ENCODE assay signal across 8 cellular contexts in the genomic region with DNA sequence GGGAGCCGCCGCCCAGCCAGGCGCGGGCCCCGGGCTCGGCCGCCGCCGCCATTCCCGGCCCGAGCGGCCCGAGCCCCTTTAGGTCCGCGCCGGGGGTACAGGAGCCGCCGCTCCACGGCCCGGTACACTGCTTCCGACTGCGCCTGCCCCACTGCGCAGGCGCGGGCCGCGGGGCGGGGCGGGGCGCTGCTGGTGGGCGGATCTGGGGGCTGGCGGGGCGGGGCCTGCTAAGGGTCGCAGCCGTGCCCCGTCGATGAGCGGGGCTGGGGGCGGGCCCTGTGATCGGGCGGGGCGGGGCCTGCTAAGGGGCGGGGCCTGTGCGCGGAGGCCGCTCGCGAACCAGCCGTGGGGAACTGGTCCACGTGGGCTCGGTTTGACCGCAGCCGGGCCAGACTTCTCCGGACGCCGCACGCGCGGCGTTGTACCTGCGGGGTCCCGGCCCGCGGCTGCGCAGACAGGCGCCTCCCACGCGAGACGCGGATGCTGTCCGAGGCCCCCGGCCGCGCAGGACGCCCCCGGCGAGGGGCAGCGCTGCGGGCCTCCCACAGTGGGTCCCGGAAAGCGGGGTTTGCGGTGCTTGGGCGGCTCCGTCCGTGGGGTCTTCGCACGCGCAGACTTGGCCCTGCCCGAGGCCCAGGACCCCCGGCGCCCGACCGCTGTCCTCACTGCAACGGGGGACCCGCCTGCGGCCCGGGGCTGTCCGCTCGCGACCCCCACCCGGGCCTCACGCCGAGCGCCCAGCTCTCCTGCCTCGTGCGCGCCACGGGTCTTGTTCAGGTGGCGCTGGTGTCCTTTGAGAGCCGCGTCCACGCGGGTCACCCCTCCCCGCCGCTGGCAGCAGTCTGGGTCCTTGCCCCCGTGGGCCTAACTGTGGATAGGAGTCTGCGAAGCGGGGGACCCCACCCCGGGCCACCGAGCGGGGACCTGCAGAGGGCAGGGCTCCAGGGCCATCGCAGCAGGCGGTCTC. TPM values are rescaled to one million over a fixed set of nuclear protein-coding genes. Genes with fewer than 3 reads are reported as not detected.
DNase-seq lines count a peak whose midpoint lies in the region; ATAC-seq, FAIRE-seq and TF ChIP-seq lines count a peak whose summit lies in the region.

A gene with protein sequence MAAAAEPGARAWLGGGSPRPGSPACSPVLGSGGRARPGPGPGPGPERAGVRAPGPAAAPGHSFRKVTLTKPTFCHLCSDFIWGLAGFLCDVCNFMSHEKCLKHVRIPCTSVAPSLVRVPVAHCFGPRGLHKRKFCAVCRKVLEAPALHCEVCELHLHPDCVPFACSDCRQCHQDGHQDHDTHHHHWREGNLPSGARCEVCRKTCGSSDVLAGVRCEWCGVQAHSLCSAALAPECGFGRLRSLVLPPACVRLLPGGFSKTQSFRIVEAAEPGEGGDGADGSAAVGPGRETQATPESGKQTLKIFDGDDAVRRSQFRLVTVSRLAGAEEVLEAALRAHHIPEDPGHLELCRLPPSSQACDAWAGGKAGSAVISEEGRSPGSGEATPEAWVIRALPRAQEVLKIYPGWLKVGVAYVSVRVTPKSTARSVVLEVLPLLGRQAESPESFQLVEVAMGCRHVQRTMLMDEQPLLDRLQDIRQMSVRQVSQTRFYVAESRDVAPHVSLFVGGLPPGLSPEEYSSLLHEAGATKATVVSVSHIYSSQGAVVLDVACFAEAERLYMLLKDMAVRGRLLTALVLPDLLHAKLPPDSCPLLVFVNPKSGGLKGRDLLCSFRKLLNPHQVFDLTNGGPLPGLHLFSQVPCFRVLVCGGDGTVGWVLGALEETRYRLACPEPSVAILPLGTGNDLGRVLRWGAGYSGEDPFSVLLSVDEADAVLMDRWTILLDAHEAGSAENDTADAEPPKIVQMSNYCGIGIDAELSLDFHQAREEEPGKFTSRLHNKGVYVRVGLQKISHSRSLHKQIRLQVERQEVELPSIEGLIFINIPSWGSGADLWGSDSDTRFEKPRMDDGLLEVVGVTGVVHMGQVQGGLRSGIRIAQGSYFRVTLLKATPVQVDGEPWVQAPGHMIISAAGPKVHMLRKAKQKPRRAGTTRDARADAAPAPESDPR (minus strand): TSS at position 139 of the 967 bp plus-strand sequence. CDS start 87 bp downstream, at position 52.

- H3K27ac ChIP-seq in HCT116 (ENCODE audit: low read depth, low read length) = peak within 1 kb of the TSS; percentile 58; the same call in 1 of the 2 replicates

- TF ChIP-seq RAD21 in HCT116 (IDR thresholded peaks at IDR 0.05; ENCODE audit: low read depth) = no peak

- RAD21 ChIA-PET in HCT116 (lab: Charles Lee; ENCODE audit: low non-redundant PET in 1 of 2, low total read pairs in 2 of 2, uncharacterized antibody in 2 of 2, unreplicated experiment in 2 of 2) = no interaction called here

- CTCF ChIA-PET in HCT116 (lab: Charles Lee) (no interaction called here), WTC11 (lab: Charles Lee) (interaction anchor here (1.1 to 1.9 kb wide), 3 partner anchors 14 to 47 kb away, joined by 3 to 7 read pairs (median 4); no protein-coding TSS in a partner anchor)

- peaks cover 24% of the 10 kb centered on the region for H3K27me3 Mint-ChIP-seq in WTC11 (ENCODE audit: low read depth)

- no peak for TF ChIP-seq CTCF in HCT116 (IDR thresholded peaks at IDR 0.05 in 2 of 3, conservative IDR thresholded peaks at IDR 0.05 in 1 of 3; ENCODE audit: borderline replicate concordance in 1 of 3, insufficient read depth in 1 of 3, low read depth in 2 of 3, low read length in 2 of 3)
- no peak for TF ChIP-seq CTCF in WTC11 (IDR thresholded peaks at IDR 0.05)
- TF ChIP-seq CTCF in bronchial epithelial cell (IDR thresholded peaks at IDR 0.05; ENCODE audit: insufficient read depth, low read length, severe bottlenecking) = no peak

- H3K27me3 ChIP-seq in HCT116 (ENCODE audit: insufficient read depth, low read length) (no peaks in the 10 kb centered on the region), bronchial epithelial cell (ENCODE audit: control insufficient read depth, insufficient read depth, low read length) (no peaks in the 10 kb centered on the region)

- BruUV-seq in HCT116 (replicated peaks; lab: Mats Ljungman, UMichigan) = no TSS peak

- no peak within 1 kb of the TSS for H2AFZ ChIP-seq in HCT116 (ENCODE audit: low read depth, low read length, poor library complexity, severe bottlenecking)

- TF ChIP-seq POLR2A in HCT116 (IDR thresholded peaks at IDR 0.05; ENCODE audit: borderline replicate concordance, extremely low read depth, insufficient read depth, insufficient read length) = no peak

- H3K9me2 ChIP-seq in HCT116 (ENCODE audit: insufficient read depth) = no peaks in the 10 kb centered on the region

- no peaks in the 10 kb centered on the region for H4K20me1 ChIP-seq in HCT116 (ENCODE audit: insufficient read depth)

- no peaks in the 10 kb centered on the region for H3K36me3 ChIP-seq in HCT116 (ENCODE audit: control insufficient read depth in 1 of 2, insufficient read depth in 2 of 2, low read length in 2 of 2)
- H3K36me3 ChIP-seq in bronchial epithelial cell (ENCODE audit: control insufficient read depth, insufficient read depth, low read length) = peaks cover 3% of the 10 kb centered on the region

- H3K4me1 Mint-ChIP-seq in WTC11 = no peaks in the 10 kb centered on the region

- intact Hi-C loops in HCT116 (cut with micrococcal nuclease) = loop anchor here (2.0 kb wide), 1 partner anchor 13 kb away; a partner anchor contains a TSS

- H3K4me2 ChIP-seq in HCT116 (ENCODE audit: low read length) = peak within 1 kb of the TSS; percentile 92

- ATAC-seq in HCT116 (peak; percentile 86), WTC11 (peak; percentile 90)

- peak within 1 kb of the TSS; percentile 68 to 80 for H3K4me3 ChIP-seq in HCT116 (replicated peaks in 1 of 2; ENCODE audit: low read depth in 1 of 2, low read length in 2 of 2)
- peak within 1 kb of the TSS; percentile 77 for H3K4me3 ChIP-seq in bronchial epithelial cell (ENCODE audit: low read depth, low read length)

- DNase-seq in GM04504 (ENCODE audit: low read depth) (peak; percentile 66), HCT116 (ENCODE audit: low read depth, low spot score) (no peak), NCI-H1092 (lab: John Stamatoyannopoulos, UW) (peak; percentile 47), WTC11 (ENCODE audit: low spot score) (peak; percentile 80), bronchial epithelial cell (ENCODE audit: low read depth) (no peak), inferior parietal cortex (ENCODE audit: extremely low spot score) (peak; percentile 77), smooth muscle cell of the brain vasculature (ENCODE audit: low read depth, low spot score) (peak; percentile 41), NCI-H2107 treated with DMSO at 0.1 percent for 48 hours (lab: John Stamatoyannopoulos, UW; ENCODE audit: unreplicated experiment) (no peak)

- 0 out of 2 replicates have a peak, but pooled peaks cover 2% of the 10 kb centered on the region for H3K36me3 Mint-ChIP-seq in WTC11

- peak within 1 kb of the TSS; percentile 71 for H3K9ac ChIP-seq in HCT116 (ENCODE audit: low read length)

- H3K79me2 ChIP-seq in HCT116 (ENCODE audit: insufficient read depth, low read length) = no peaks in the 10 kb centered on the region

- POLR2A ChIA-PET in HCT116 (lab: Charles Lee) = no interaction called here
- POLR2A ChIA-PET in WTC11 (lab: Charles Lee) = no interaction called here

- H3K4me1 ChIP-seq in HCT116 (ENCODE audit: control insufficient read depth in 1 of 2, insufficient read depth in 2 of 2, low read length in 2 of 2) = peaks cover 9 to 19% of the 10 kb centered on the region in 2 experiments; a peak in 3 of 4 replicates

- no peak for FAIRE-seq in bronchial epithelial cell (lab: Jason Lieb, UNC)

- peak within 1 kb of the TSS; percentile 47 for H3K4me3 Mint-ChIP-seq in WTC11

- no peaks in the 10 kb centered on the region for H3K9me3 ChIP-seq in HCT116 (ENCODE audit: control insufficient read depth in 1 of 2, insufficient read depth in 1 of 2, low read depth in 1 of 2, low read length in 2 of 2)

- H3K9me3 Mint-ChIP-seq in WTC11 = peaks cover 3% of the 10 kb centered on the region; the same call in 1 of the 2 replicates

- no peak within 1 kb of the TSS for H3K27ac Mint-ChIP-seq in WTC11

TF ChIP-seq in HCT116, 20 proteins besides CTCF, POLR2A, EP300 and RAD21:
- TF ChIP-seq, protein P1, sequence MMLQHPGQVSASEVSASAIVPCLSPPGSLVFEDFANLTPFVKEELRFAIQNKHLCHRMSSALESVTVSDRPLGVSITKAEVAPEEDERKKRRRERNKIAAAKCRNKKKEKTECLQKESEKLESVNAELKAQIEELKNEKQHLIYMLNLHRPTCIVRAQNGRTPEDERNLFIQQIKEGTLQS (IDR thresholded peaks at IDR 0.05) = no peak
- peak; percentile 60 for TF ChIP-seq POLR2AphosphoS5 (IDR thresholded peaks at IDR 0.05; ENCODE audit: low read depth, low read length)
- peak; percentile 43; the same call in 1 of the 2 replicates for TF ChIP-seq ZFX (IDR thresholded peaks at IDR 0.05)
- no peak for TF ChIP-seq JUND (IDR thresholded peaks at IDR 0.05)

TF ChIP-seq in WTC11, 78 proteins besides CTCF, POLR2A, EP300 and RAD21:
- no peak for TF ChIP-seq CREM (CRISPR knock-in tag; IDR thresholded peaks at IDR 0.05)
- TF ChIP-seq SP1 (CRISPR knock-in tag; conservative IDR thresholded peaks at IDR 0.05) = peak; percentile 50; the same call in 1 of the 2 replicates
- TF ChIP-seq ESRRA (CRISPR knock-in tag; IDR thresholded peaks at IDR 0.05; ENCODE audit: borderline replicate concordance) = no peak
- TF ChIP-seq ETV6 (CRISPR knock-in tag; IDR thresholded peaks at IDR 0.05) = 0 out of 2 replicates have a peak, but pooled peaks have one; percentile 22

RNA-seq across cellular contexts. Expression of the gene that starts here (rescaled TPM):
- total RNA-seq in HCT116 (2021; ENCODE audit: unreplicated experiment) (22.0 TPM), WTC11 (2021) (15.7 to 19.3 TPM (median 16.9 TPM) in 3 replicates), bronchial epithelial cell (17.9 and 24.8 TPM in 2 replicates)
- polyA plus RNA-seq in HCT116 (2012) = 17.8 and 20.2 TPM in 2 replicates

Comparison
In these comparisons a context has a peak if more than half of its experiments do, and no peak if none do; other contexts are left out.
1. DNase-seq: peak in GM04504 (single experiment), NCI-H1092 (single experiment), WTC11 (single experiment), inferior parietal cortex (single experiment) and smooth muscle cell of the brain vasculature (single experiment); none in HCT116 (single experiment), bronchial epithelial cell (single experiment) and NCI-H2107 treated with DMSO at 0.1 percent for 48 hours (single experiment).